In the genomic region with DNA sequence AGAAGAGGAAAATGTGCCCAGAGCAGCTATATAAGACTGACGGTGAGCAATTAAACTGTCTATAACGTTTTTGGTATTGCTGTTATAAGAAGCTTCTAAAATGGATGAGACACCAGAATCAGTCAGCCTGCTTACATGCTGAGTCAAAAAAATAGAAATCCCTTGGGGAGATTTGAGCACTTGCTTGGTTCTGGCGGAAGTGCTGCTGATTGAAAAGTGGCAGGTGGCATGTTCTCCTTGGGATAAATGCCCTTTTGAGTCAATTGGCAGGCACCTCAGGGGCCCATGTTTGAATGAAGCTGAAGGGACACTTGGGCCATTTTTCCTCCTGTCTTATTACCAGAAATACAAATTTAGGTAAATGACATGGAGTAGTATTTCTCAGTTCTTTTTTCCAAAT, we compare ENCODE assay signal across 16 cellular contexts.
"Had no signal": no experiment of that assay in that cellular context is flagged by ENCODE, and none has a peak within 500 bp of the region (broad histone marks: within the 10 kb centered on the region; RNA-seq: fewer than 3 reads in every experiment).

No MANE protein-coding gene starts in this region.

- DNase-seq: activated CD4-positive, alpha-beta T cell treated with anti-CD3 and anti-CD28 coated beads for 36 hours; activated CD4-positive, alpha-beta T cell treated with anti-CD3 and anti-CD28 coated beads, Interleukin-2, amount 50 U/mL, for 48 hours; activated naive CD4-positive, alpha-beta T cell; activated naive CD8-positive, alpha-beta T cell treated with anti-CD3 and anti-CD28 coated beads for 36 hours; amniotic stem cell; effector memory CD4-positive, alpha-beta T cell; heart right ventricle; left lung; stimulated activated naive CD8-positive, alpha-beta T cell treated with anti-CD3 and anti-CD28 coated beads, Interleukin-15, Interleukin-2, amounts not matched to agents 100 U/mL and 50 U/mL, for 24 hours; substantia nigra; transverse colon had no signal

- H3K4me1 ChIP-seq: esophagus muscularis mucosa, heart right ventricle, left lung, prostate gland, right atrium auricular region, transverse colon, vagina had no signal

- H3K4me3 ChIP-seq: esophagus muscularis mucosa, heart right ventricle, left lung, prostate gland, right atrium auricular region, skin epidermis, transverse colon, vagina had no signal

- H3K36me3 ChIP-seq: esophagus muscularis mucosa, heart right ventricle, left lung, prostate gland, right atrium auricular region, transverse colon, vagina had no signal

- H3K27ac ChIP-seq: esophagus muscularis mucosa, heart right ventricle, left lung, prostate gland, right atrium auricular region, skin epidermis, transverse colon, vagina had no signal

- H3K9me3 ChIP-seq: left lung, prostate gland, transverse colon, vagina had no signal

- H3K27me3 ChIP-seq: esophagus muscularis mucosa, heart right ventricle, left lung, right atrium auricular region, transverse colon, vagina had no signal
